In the genomic region with DNA sequence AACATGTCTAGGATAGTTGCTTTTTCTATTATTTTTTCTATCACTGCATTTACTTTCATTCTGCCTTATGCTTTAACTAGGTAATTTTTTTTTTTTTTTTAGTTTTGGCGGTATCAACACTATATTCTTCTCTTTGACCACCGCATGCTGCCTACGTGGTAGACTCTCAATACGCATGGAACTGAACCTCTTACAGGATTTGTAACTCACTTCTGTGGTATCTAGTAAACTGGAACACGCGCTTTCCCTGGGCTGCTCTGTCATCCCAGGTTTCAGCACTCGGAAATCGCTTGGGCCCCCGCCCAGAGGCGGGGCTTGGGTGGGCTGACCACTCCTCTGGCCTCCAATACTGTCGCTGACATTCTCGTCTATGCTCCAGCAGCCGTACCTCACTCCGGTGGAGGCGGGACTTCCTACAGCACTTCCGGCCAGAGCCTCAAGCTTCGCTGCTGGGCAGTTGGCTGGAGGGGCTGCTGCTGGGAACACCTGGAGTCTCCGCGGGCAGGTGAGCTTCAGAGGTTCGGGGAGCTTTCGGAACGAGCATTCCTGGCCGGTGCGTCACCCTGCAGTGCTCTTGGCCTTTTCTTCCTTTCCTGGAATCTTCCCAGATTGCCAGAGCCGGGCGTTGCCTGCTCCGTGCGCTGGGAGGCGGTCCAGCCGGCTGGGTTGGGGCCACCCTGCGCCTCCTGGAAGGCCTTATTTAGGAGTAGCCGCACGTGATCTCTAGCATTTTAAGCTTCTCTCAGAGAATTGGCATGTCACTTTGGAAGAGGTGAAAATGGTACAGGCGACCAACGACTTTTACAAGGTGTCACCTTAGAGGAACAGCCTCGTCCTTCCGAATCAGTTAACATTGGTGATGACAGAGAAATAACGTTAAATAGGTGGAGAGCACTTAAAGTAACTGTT, we compare ENCODE assay signal across 8 cellular contexts. TPM values are rescaled to one million over a fixed set of nuclear protein-coding genes. Genes with fewer than 3 reads are reported as not detected.
DNase-seq lines count a peak whose midpoint lies in the region; ATAC-seq and TF ChIP-seq lines count a peak whose summit lies in the region.

TSS of gene TBCE (plus strand) at position 428 of the 909 bp plus-strand sequence. CDS start 12,623 bp downstream, outside the sequence.

- TF ChIP-seq CTCF in OCI-LY1 (IDR thresholded peaks at IDR 0.05; ENCODE audit: low read length) = no peak

- H3F3A ChIP-seq in OCI-LY1 (ENCODE audit: insufficient read depth, low read length) = no peaks in the 10 kb centered on the region

- no peaks in the 10 kb centered on the region for H4K20me1 ChIP-seq in OCI-LY1 (ENCODE audit: insufficient read depth, low read length)

- 0 out of 2 replicates have a peak, but pooled peaks cover 4% of the 10 kb centered on the region for H3K36me3 ChIP-seq in HUES48 (ENCODE audit: control insufficient read depth, insufficient read depth, low read length)
- H3K36me3 ChIP-seq in OCI-LY1 (ENCODE audit: insufficient read depth, low read length) = no peaks in the 10 kb centered on the region

- H3K27ac ChIP-seq in HUES48 (ENCODE audit: low read depth, low read length) (peak within 1 kb of the TSS; percentile 97), OCI-LY1 (ENCODE audit: low read depth, low read length, poor library complexity, severe bottlenecking) (peak within 1 kb of the TSS; percentile 35)

- H3K27me3 ChIP-seq in HUES48 (ENCODE audit: control insufficient read depth, insufficient read depth, low read length) (no peaks in the 10 kb centered on the region), OCI-LY1 (ENCODE audit: insufficient read depth, low read length) (no peaks in the 10 kb centered on the region)

- H3K79me2 ChIP-seq in OCI-LY1 (ENCODE audit: insufficient read depth, low read length) = peaks cover 16% of the 10 kb centered on the region; the same call in 1 of the 2 replicates

- 0 out of 2 replicates have a peak, but pooled peaks cover 5% of the 10 kb centered on the region for H3K4me1 ChIP-seq in HUES48 (ENCODE audit: control insufficient read depth, insufficient read depth, low read length)
- H3K4me1 ChIP-seq in OCI-LY1 (ENCODE audit: insufficient read depth, low read length, severe bottlenecking) = peaks cover 19% of the 10 kb centered on the region

- H3K9me3 ChIP-seq in HUES48 (ENCODE audit: control insufficient read depth, insufficient read depth, low read length) = no peaks in the 10 kb centered on the region
- no peaks in the 10 kb centered on the region for H3K9me3 ChIP-seq in OCI-LY1 (ENCODE audit: low read length)

- no peaks in the 10 kb centered on the region for H3K9me2 ChIP-seq in OCI-LY1 (ENCODE audit: low read depth, low read length)

- ATAC-seq in GM21390 (IDR thresholded peaks at IDR 0.05; ENCODE audit: unreplicated experiment) = peak; percentile 100

- H3K4me2 ChIP-seq in OCI-LY1 (ENCODE audit: low read length) = peak within 1 kb of the TSS; percentile 66

- DNase-seq in Caki2 (ENCODE audit: low read depth) (peak; percentile 96), mesenteric fat pad (ENCODE audit: low spot score) (peak; percentile 98)
- peak; percentile 81 for DNase-seq in activated CD8-positive, alpha-beta memory T cell treated with anti-CD3 and anti-CD28 coated beads, Interleukin-2, amount 50 U/mL, for 4 hours
- DNase-seq in stimulated activated CD8-positive, alpha-beta memory T cell treated with anti-CD3 and anti-CD28 coated beads, Interleukin-15, amount 100 ng/mL, for 24 hours (ENCODE audit: low read depth) = peak; percentile 66

- peak within 1 kb of the TSS; percentile 54; the same call in 1 of the 2 replicates for H2AFZ ChIP-seq in OCI-LY1 (ENCODE audit: low read length)

- peak within 1 kb of the TSS; percentile 70 for H3K9ac ChIP-seq in HUES48 (ENCODE audit: low read depth, low read length)
- peak within 1 kb of the TSS; percentile 68 for H3K9ac ChIP-seq in OCI-LY1 (ENCODE audit: low read length)

- H3K4me3 ChIP-seq in HUES48 (ENCODE audit: low read depth, low read length) = peak within 1 kb of the TSS; percentile 92
- H3K4me3 ChIP-seq in OCI-LY1 (ENCODE audit: low read depth, low read length, poor library complexity, severe bottlenecking) = peak within 1 kb of the TSS; percentile 72

- in situ Hi-C loops in Caki2 (cut with HindIII; ENCODE audit: low pct_unique_long_range_greater_than_20kb, low sequenced_read_pairs) (no loop called here), endometrial microvascular endothelial cells (cut with HindIII; ENCODE audit: inconsistent ontology term, low pct_unique_long_range_greater_than_20kb, low sequenced_read_pairs) (no loop called here)

RNA-seq across cellular contexts. Expression of gene TBCE, which starts in this region (rescaled TPM):
- total RNA-seq in Caki2 (2014; rRNA removed; shearing (Covaris generic); ENCODE audit: low replicate concordance) = 56.3 and 59.7 TPM in 2 replicates
- total RNA-seq in endometrial microvascular endothelial cells (ENCODE audit: inconsistent ontology term) (50.9 TPM), mesenteric fat pad (27.4 TPM)

Comparison
In these comparisons a context has a peak if more than half of its experiments do, and no peak if none do; other contexts are left out.
1. Peak in every context shown above with its lines: DNase-seq, ATAC-seq, H3K4me3 ChIP-seq and H3K27ac ChIP-seq.